In the genomic region with DNA sequence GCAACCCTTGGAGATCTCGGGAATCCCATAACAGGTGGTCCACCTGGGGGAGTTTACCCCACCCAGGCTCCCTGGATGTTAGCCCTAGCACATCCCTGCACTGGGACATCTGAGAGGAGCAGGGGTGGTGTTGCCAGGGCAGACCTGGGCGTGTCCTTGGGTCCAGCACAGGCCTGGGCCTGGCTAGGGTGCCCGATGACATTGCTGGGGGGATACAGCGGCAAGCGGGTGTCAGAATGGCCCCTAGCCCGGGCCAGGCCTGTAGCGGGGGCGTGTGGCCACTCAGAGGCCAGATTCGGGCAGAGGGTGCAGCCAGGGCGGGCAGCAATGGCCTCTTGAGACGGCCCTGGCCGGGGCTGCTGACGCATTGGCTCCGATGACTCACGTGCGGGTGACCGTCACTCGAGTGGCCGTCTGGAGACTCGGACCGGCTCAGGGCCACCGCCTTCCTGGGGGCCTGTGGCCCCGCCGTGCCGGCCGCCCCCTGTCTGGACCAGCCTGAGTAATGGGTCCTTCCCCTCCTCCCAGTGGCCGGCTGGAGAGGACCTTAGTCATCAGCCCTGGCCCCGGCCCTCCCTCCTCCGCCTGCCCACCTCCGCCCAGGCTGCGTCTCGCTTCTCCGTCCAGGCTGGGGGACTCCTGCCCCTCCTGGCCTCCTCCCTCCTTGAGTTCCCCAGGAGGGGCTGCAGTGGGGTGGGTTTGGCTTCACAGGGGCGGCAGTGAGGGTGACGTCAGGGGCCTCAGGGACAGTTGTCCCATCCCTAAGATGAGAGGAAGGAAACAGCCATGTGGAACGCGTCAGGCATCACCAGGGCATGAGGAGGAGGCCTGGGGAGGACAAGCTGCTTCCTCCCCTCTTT, we compare ENCODE assay signal across 8 cellular contexts. TPM values are rescaled to one million over a fixed set of nuclear protein-coding genes. Genes with fewer than 3 reads are reported as not detected.
DNase-seq lines count a peak whose midpoint lies in the region; ATAC-seq and TF ChIP-seq lines count a peak whose summit lies in the region.
"Had no signal": no experiment of that assay in that cellular context is flagged by ENCODE, and none has a peak within 500 bp of the region (broad histone marks: within the 10 kb centered on the region; RNA-seq: fewer than 3 reads in every experiment).

No MANE protein-coding gene starts in this region.

- H3K27ac ChIP-seq in dorsolateral prefrontal cortex (peak overlapping the region in 55 of 59 donors; percentile 10 to 86 (median 70)), rectal smooth muscle tissue (ENCODE audit: low read depth, low read length) (peak overlapping the region; percentile 43)
- H3K27ac ChIP-seq: ovary had no signal

- no peaks in the 10 kb centered on the region for H3K9me3 Mint-ChIP-seq in HFFc6

- peak overlapping the region; percentile 92 for H3K27ac Mint-ChIP-seq in HFFc6

- peaks cover 12% of the 10 kb centered on the region for H3K4me1 ChIP-seq in rectal smooth muscle tissue (ENCODE audit: control insufficient read depth, insufficient read depth, low read length)

- no peak for ATAC-seq in GM21529 (IDR thresholded peaks at IDR 0.05; ENCODE audit: unreplicated experiment)

- peak overlapping the region; percentile 74 for H3K4me3 Mint-ChIP-seq in HFFc6

- intact Hi-C loops in dorsolateral prefrontal cortex (cut with DNase I): no loop called here

- H3K27me3 ChIP-seq in dorsolateral prefrontal cortex (no peaks in the 10 kb centered on the region), rectal smooth muscle tissue (ENCODE audit: control insufficient read depth, insufficient read depth, low read length) (no peaks in the 10 kb centered on the region)
- H3K27me3 ChIP-seq: ovary had no signal

- H3K9ac ChIP-seq in rectal smooth muscle tissue (ENCODE audit: low read length): no peak overlapping the region

- DNase-seq in HFFc6 (peak; percentile 57), dorsolateral prefrontal cortex (peak in 1 of 10 donors; percentile 50), occipital lobe (lab: John Stamatoyannopoulos, UW) (no peak), NCI-H2171 treated with DMSO at 0.1 percent for 48 hours (lab: John Stamatoyannopoulos, UW) (no peak)
- DNase-seq: activated CD4-positive, alpha-beta T cell treated with anti-CD3 and anti-CD28 coated beads for 1 hour; ovary had no signal

- peaks cover 2% of the 10 kb centered on the region for H3K27me3 Mint-ChIP-seq in HFFc6 (ENCODE audit: insufficient read depth)

- no peaks in the 10 kb centered on the region for H3K36me3 ChIP-seq in rectal smooth muscle tissue (ENCODE audit: control insufficient read depth, insufficient read depth, low read length)
- H3K36me3 ChIP-seq: ovary had no signal

- peaks cover 54% of the 10 kb centered on the region for H3K4me1 Mint-ChIP-seq in HFFc6 (ENCODE audit: low read depth)

- H3K4me3 ChIP-seq in dorsolateral prefrontal cortex (peak overlapping the region in 1 of 59 donors; percentile 16), rectal smooth muscle tissue (ENCODE audit: low read length) (no peak overlapping the region)
- H3K4me3 ChIP-seq: ovary had no signal

- no peak for TF ChIP-seq CTCF in HFFc6 (IDR thresholded peaks at IDR 0.05)
- no peak for TF ChIP-seq CTCF in dorsolateral prefrontal cortex (IDR thresholded peaks at IDR 0.05 in 54 of 56, conservative IDR thresholded peaks at IDR 0.05 in 2 of 56; ENCODE audit: low read depth in 1 of 56, partially characterized antibody in 56 of 56)

- H3K36me3 Mint-ChIP-seq in HFFc6 (ENCODE audit: low read depth): no peaks in the 10 kb centered on the region

RNA-seq across cellular contexts. Expression of a gene that starts 23.2 kb away (rescaled TPM):
- 10 to 100 TPM; 11.8 to 14.5 (median 13.4) TPM for total RNA-seq in HFFc6 (2021; fragmentation: NEBNext Ultra II Directional; extraction: Animal tissue kit (Norgen Biotek cat#: 25700))
- total RNA-seq in dorsolateral prefrontal cortex (100 to 1,000 TPM in 34 of 120 experiments, 10 to 100 TPM in 86; 35.9 to 127 (median 90.4) TPM), occipital lobe (6.6 TPM)

RNA-seq across cellular contexts. Expression of a gene that starts 23.5 kb away (rescaled TPM):
- 1 to 10 TPM; 3.6 to 9.3 (median 7.4) TPM for total RNA-seq in HFFc6 (2021; fragmentation: NEBNext Ultra II Directional; extraction: Animal tissue kit (Norgen Biotek cat#: 25700))
- 10 to 100 TPM; 19.6 to 52.2 (median 36.9) TPM for total RNA-seq in dorsolateral prefrontal cortex
- total RNA-seq in occipital lobe: 7.0 TPM

RNA-seq across cellular contexts. Expression of a gene that starts 47.6 kb away (rescaled TPM):
- 1 to 10 TPM; 1.7 to 4.3 (median 3.2) TPM for total RNA-seq in HFFc6 (2021; fragmentation: NEBNext Ultra II Directional; extraction: Animal tissue kit (Norgen Biotek cat#: 25700))
- total RNA-seq in dorsolateral prefrontal cortex: 100 to 1,000 TPM; 128 to 572 (median 372) TPM
- total RNA-seq in occipital lobe: 34.5 TPM

RNA-seq across cellular contexts. Expression of a gene that starts 53.7 kb away (rescaled TPM):
- 1 to 10 TPM; 1.6 to 4.1 (median 2.4) TPM for total RNA-seq in HFFc6 (2021; fragmentation: NEBNext Ultra II Directional; extraction: Animal tissue kit (Norgen Biotek cat#: 25700))
- 100 to 1,000 TPM in 2 of 120 experiments, 10 to 100 TPM in 117, 1 to 10 TPM in 1; 5.0 to 148 (median 44.3) TPM for total RNA-seq in dorsolateral prefrontal cortex
- total RNA-seq in occipital lobe: 0.94 TPM
